24 cellular contexts compared by ENCODE assay signal in the genomic region with DNA sequence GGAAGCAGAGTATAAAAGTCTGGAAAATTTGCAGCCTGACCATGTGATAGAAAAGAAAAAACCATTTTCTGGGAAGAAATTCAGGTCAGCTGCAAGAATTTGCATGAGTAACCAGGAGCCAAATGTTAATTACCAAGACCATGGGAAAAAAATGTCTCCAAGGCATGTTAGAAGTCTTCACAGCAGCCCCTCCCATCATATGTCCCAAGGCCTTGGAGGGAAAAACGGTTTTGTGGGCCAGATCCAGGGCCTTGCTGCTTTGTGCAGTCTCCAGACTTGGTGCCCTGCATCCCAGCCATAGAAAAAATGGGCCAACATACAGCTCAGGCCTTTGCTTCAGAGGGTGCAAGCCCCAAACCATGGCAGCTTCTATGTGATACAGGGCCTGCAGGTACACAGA.
"Had no signal": no experiment of that assay in that cellular context is flagged by ENCODE, and none has a peak within 500 bp of the region (broad histone marks: within the 10 kb centered on the region; RNA-seq: fewer than 3 reads in every experiment).

No MANE protein-coding gene starts in this region.

- H3K4me3 ChIP-seq: colonic mucosa, esophagus muscularis mucosa, gastrocnemius medialis, neural progenitor cell, prostate gland, right atrium auricular region, smooth muscle cell, stomach, tibial artery had no signal

- DNase-seq: colonic mucosa; effector CD8-positive, alpha-beta T cell; foreskin fibroblast; gastrocnemius medialis; head of caudate nucleus; mesendoderm; midbrain; naive thymus-derived CD4-positive, alpha-beta T cell; stimulated activated CD4-positive, alpha-beta T cell treated with anti-CD3 and anti-CD28 coated beads, Interleukin-12 subunit alpha, Interleukin-12 subunit beta, amount 100 ng/mL, for 4 hours; stimulated activated CD4-positive, alpha-beta T cell treated with anti-CD3 and anti-CD28 coated beads, Interleukin-2, amount 100 ng/mL, for 24 hours; stimulated activated CD4-positive, alpha-beta T cell treated with anti-CD3 and anti-CD28 coated beads, Interleukin-4, amount 100 ng/mL, for 24 hours; stimulated activated naive CD4-positive, alpha-beta T cell treated with Interleukin-2 at 50 U/mL for 16 hours; stomach; tibial artery had no signal

- H3K9me3 ChIP-seq: colonic mucosa, esophagus muscularis mucosa, gastrocnemius medialis, prostate gland, right atrium auricular region, stomach, tibial artery had no signal

- H3K36me3 ChIP-seq: colonic mucosa, esophagus muscularis mucosa, gastrocnemius medialis, neural progenitor cell, prostate gland, right atrium auricular region, stomach, tibial artery had no signal

- FAIRE-seq: endothelial cell of umbilical vein, keratinocyte had no signal

- H3K4me1 ChIP-seq: colonic mucosa, esophagus muscularis mucosa, gastrocnemius medialis, neural progenitor cell, prostate gland, right atrium auricular region, stomach, tibial artery had no signal

- H3K9ac ChIP-seq: neural progenitor cell had no signal

- ATAC-seq: gastrocnemius medialis; left lobe of liver; naive thymus-derived CD4-positive, alpha-beta T cell; sciatic nerve; stimulated activated effector memory CD8-positive, alpha-beta T cell treated with anti-CD3 and anti-CD28 coated beads, Interleukin-12 subunit alpha, Interleukin-12 subunit beta, amount 100 ng/mL, for 72 hours had no signal

- H3K27ac ChIP-seq: colonic mucosa, esophagus muscularis mucosa, gastrocnemius medialis, neural progenitor cell, prostate gland, right atrium auricular region, stomach, tibial artery had no signal
